23 cellular contexts compared by ENCODE assay signal in the genomic region with DNA sequence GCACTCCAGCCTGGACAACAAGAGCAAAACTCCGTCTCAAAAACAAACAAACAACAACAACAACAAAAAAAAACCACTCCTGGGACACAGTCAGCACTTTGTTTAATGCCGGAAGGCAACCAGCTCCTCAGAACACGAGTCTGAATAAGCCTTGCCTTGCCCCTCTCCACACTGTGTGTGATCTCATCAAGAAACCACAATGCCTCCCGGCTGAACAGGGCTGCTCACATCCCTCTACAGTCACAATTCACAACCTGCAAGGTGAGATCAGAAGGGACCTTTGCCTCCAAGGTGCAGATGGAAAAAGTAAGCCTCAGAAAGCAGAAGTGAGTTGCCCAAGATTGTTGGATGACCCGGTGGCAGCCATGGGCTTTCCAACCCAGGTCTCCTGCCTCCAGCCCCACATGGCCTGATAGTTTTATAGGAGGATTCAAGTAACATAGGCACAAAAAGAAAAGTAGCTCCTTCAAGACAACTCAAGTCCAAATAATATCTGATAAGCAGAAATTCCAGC.
DNase-seq lines count a peak whose midpoint lies in the region; ATAC-seq and TF ChIP-seq lines count a peak whose summit lies in the region.
"Had no signal": no experiment of that assay in that cellular context is flagged by ENCODE, and none has a peak within 500 bp of the region (broad histone marks: within the 10 kb centered on the region; RNA-seq: fewer than 3 reads in every experiment).

No MANE protein-coding gene starts in this region.

- H3K79me2 ChIP-seq in mesendoderm (ENCODE audit: control insufficient read depth, insufficient read depth, low read length), result no peaks in the 10 kb centered on the region

- intact Hi-C loops in activated CD8-positive, alpha-beta T cell treated with anti-CD3 and anti-CD28 coated beads for 36 hours (cut with micrococcal nuclease), result no loop called here
- intact Hi-C loops in activated T-helper 2 cell treated with anti-CD3 and anti-CD28 coated beads, Interferon-gamma antibody, Interleukin-2, Interleukin-4, amounts not matched to agents 10 μg/mL and 5 μg/mL and 100 μg/mL, durations not matched to agents 14 hours and 24 hours and 36 hours (cut with micrococcal nuclease), result no loop called here

- no peak overlapping the region for H3K27ac Mint-ChIP-seq in activated CD8-positive, alpha-beta T cell treated with anti-CD3 and anti-CD28 coated beads, Interleukin-2, amount 10 ng/mL, durations not matched to agents 7 days and 5 days
- H3K27ac Mint-ChIP-seq in activated CD8-positive, alpha-beta T cell treated with anti-CD3 and anti-CD28 coated beads for 36 hours, result no peak overlapping the region
- H3K27ac Mint-ChIP-seq in activated T-helper 2 cell treated with anti-CD3 and anti-CD28 coated beads, Interferon-gamma antibody, Interleukin-2, Interleukin-4, amounts not matched to agents 10 μg/mL and 5 μg/mL and 100 μg/mL, durations not matched to agents 14 hours and 24 hours and 36 hours, result peak overlapping the region; percentile 40
- H3K27ac Mint-ChIP-seq: nephron progenitor cell, T-helper 17 cell had no signal

- H3K23ac ChIP-seq in mesendoderm (ENCODE audit: low read length), result no peak overlapping the region

- H2BK15ac ChIP-seq in mesendoderm (replicated peaks; ENCODE audit: low read depth), result no peak overlapping the region

- CTCF ChIA-PET in activated CD8-positive, alpha-beta T cell treated with anti-CD3 and anti-CD28 coated beads, Interleukin-2, amount 10 ng/mL, durations not matched to agents 7 days and 5 days (lab: Charles Lee), result interaction anchor here (1.0 to 1.7 kb wide), 3 partner anchors 14 to 131 kb away, joined by 3 to 6 read pairs (median 3); no protein-coding TSS in a partner anchor
- CTCF ChIA-PET in activated CD8-positive, alpha-beta T cell treated with anti-CD3 and anti-CD28 coated beads for 36 hours (lab: Charles Lee), result no interaction called here

- H3K36me3 Mint-ChIP-seq in activated CD8-positive, alpha-beta T cell treated with anti-CD3 and anti-CD28 coated beads, Interleukin-2, amount 10 ng/mL, durations not matched to agents 7 days and 5 days (ENCODE audit: low read depth), result no peaks in the 10 kb centered on the region
- no peaks in the 10 kb centered on the region for H3K36me3 Mint-ChIP-seq in activated CD8-positive, alpha-beta T cell treated with anti-CD3 and anti-CD28 coated beads for 36 hours (ENCODE audit: low read depth)
- H3K36me3 Mint-ChIP-seq in activated T-helper 2 cell treated with anti-CD3 and anti-CD28 coated beads, Interferon-gamma antibody, Interleukin-2, Interleukin-4, amounts not matched to agents 10 μg/mL and 5 μg/mL and 100 μg/mL, durations not matched to agents 14 hours and 24 hours and 36 hours (ENCODE audit: low read depth), result peaks cover 9% of the 10 kb centered on the region
- H3K36me3 Mint-ChIP-seq: CD4-positive, CD25-positive, alpha-beta regulatory T cell had no signal

- H3K9me3 Mint-ChIP-seq in activated CD8-positive, alpha-beta T cell treated with anti-CD3 and anti-CD28 coated beads, Interleukin-2, amount 10 ng/mL, durations not matched to agents 7 days and 5 days (ENCODE audit: insufficient read depth), result no peaks in the 10 kb centered on the region
- H3K9me3 Mint-ChIP-seq in activated CD8-positive, alpha-beta T cell treated with anti-CD3 and anti-CD28 coated beads for 36 hours, result no peaks in the 10 kb centered on the region
- H3K9me3 Mint-ChIP-seq in activated T-helper 2 cell treated with anti-CD3 and anti-CD28 coated beads, Interferon-gamma antibody, Interleukin-2, Interleukin-4, amounts not matched to agents 10 μg/mL and 5 μg/mL and 100 μg/mL, durations not matched to agents 14 hours and 24 hours and 36 hours, result no peaks in the 10 kb centered on the region
- H3K9me3 Mint-ChIP-seq: CD4-positive, CD25-positive, alpha-beta regulatory T cell; nephron progenitor cell had no signal

- H3K36me3 ChIP-seq in mesendoderm (ENCODE audit: control insufficient read depth, insufficient read depth, low read length), result no peaks in the 10 kb centered on the region
- H3K36me3 ChIP-seq: transverse colon had no signal

- ATAC-seq in activated CD8-positive, alpha-beta T cell treated with anti-CD3 and anti-CD28 coated beads, Interleukin-2, amount 10 ng/mL, durations not matched to agents 7 days and 5 days, result peak; percentile 53
- ATAC-seq in activated CD8-positive, alpha-beta T cell treated with anti-CD3 and anti-CD28 coated beads for 36 hours, result no peak
- no peak for ATAC-seq in GM18502 (IDR thresholded peaks at IDR 0.05; ENCODE audit: poor library complexity, unreplicated experiment)
- ATAC-seq in GM18861 (IDR thresholded peaks at IDR 0.05; ENCODE audit: unreplicated experiment), result no peak
- no peak for ATAC-seq in GM19455 (IDR thresholded peaks at IDR 0.05; ENCODE audit: unreplicated experiment)
- ATAC-seq: HCT116, T-helper 17 cell had no signal

- DNase-seq in activated CD8-positive, alpha-beta T cell treated with anti-CD3 and anti-CD28 coated beads, Interleukin-2, amount 10 ng/mL, durations not matched to agents 7 days and 5 days, result peak; percentile 28
- no peak for DNase-seq in activated CD8-positive, alpha-beta T cell treated with anti-CD3 and anti-CD28 coated beads for 36 hours
- peak; percentile 19 for DNase-seq in Jurkat, Clone E6-1 (ENCODE audit: low read depth, low spot score)
- DNase-seq in activated T-helper 2 cell treated with anti-CD3 and anti-CD28 coated beads, Interferon-gamma antibody, Interleukin-2, Interleukin-4, amounts not matched to agents 10 μg/mL and 5 μg/mL and 100 μg/mL, durations not matched to agents 14 hours and 24 hours and 36 hours (ENCODE audit: low spot score), result no peak
- peak; percentile 60 for DNase-seq in mesendoderm
- DNase-seq: activated CD4-positive, alpha-beta T cell treated with anti-CD3 and anti-CD28 coated beads for 4 hours; CD4-positive, CD25-positive, alpha-beta regulatory T cell; dorsolateral prefrontal cortex; Kasumi-1; kidney; NCI-H146; NCI-H2107; NCI-H446; NCI-H774; nephron progenitor cell; T-helper 17 cell; transverse colon had no signal

- H3K4me1 ChIP-seq in mesendoderm (ENCODE audit: control insufficient read depth, low read depth, low read length), result peaks cover 12% of the 10 kb centered on the region
- H3K4me1 ChIP-seq: transverse colon had no signal

- no peak overlapping the region for H4K5ac ChIP-seq in mesendoderm (ENCODE audit: low read length)

- no peak overlapping the region for H3K4me3 ChIP-seq in Jurkat, Clone E6-1 (ENCODE audit: low read length)
- H3K4me3 ChIP-seq in mesendoderm (ENCODE audit: low read length), result no peak overlapping the region
- H3K4me3 ChIP-seq: dorsolateral prefrontal cortex, SK-N-MC, skin epidermis, transverse colon had no signal

- peak overlapping the region; percentile 35 for H3K18ac ChIP-seq in mesendoderm (ENCODE audit: low read length)

- H3K27ac ChIP-seq in mesendoderm (ENCODE audit: low read depth, low read length), result no peak overlapping the region
- H3K27ac ChIP-seq: SK-N-MC, skin epidermis, transverse colon had no signal

- peak overlapping the region; percentile 5 for H2BK5ac ChIP-seq in mesendoderm (ENCODE audit: low read length)

- H2AK5ac ChIP-seq in mesendoderm (ENCODE audit: low read length), result peak overlapping the region; percentile 2

- H3K4me3 Mint-ChIP-seq in activated CD8-positive, alpha-beta T cell treated with anti-CD3 and anti-CD28 coated beads, Interleukin-2, amount 10 ng/mL, durations not matched to agents 7 days and 5 days, result no peak overlapping the region
- no peak overlapping the region for H3K4me3 Mint-ChIP-seq in activated CD8-positive, alpha-beta T cell treated with anti-CD3 and anti-CD28 coated beads for 36 hours
- no peak overlapping the region for H3K4me3 Mint-ChIP-seq in activated T-helper 2 cell treated with anti-CD3 and anti-CD28 coated beads, Interferon-gamma antibody, Interleukin-2, Interleukin-4, amounts not matched to agents 10 μg/mL and 5 μg/mL and 100 μg/mL, durations not matched to agents 14 hours and 24 hours and 36 hours (ENCODE audit: low read depth)
- H3K4me3 Mint-ChIP-seq: nephron progenitor cell, T-helper 17 cell had no signal

- H3K27me3 ChIP-seq in mesendoderm (ENCODE audit: insufficient read depth, low read length, poor library complexity), result no peaks in the 10 kb centered on the region
- H3K27me3 ChIP-seq: dorsolateral prefrontal cortex, transverse colon had no signal

- H3K4me2 ChIP-seq in mesendoderm (ENCODE audit: low read length), result no peak overlapping the region

- peak overlapping the region; percentile 94 for H3K4ac ChIP-seq in mesendoderm (ENCODE audit: low read depth, low read length)

- WGBS in mesendoderm (ENCODE audit: extremely low coverage, insufficient coverage, low lambda C conversion rate), result no CpG with 5 or more reads among the region's 5 CpGs

- POLR2A ChIA-PET in activated CD8-positive, alpha-beta T cell treated with anti-CD3 and anti-CD28 coated beads, Interleukin-2, amount 10 ng/mL, durations not matched to agents 7 days and 5 days (lab: Charles Lee), result interaction anchor here (0.6 kb wide), 1 partner anchor 15 kb away, joined by 6 read pairs; no protein-coding TSS in a partner anchor
- POLR2A ChIA-PET in activated CD8-positive, alpha-beta T cell treated with anti-CD3 and anti-CD28 coated beads for 36 hours (lab: Charles Lee), result no interaction called here

- peaks cover 8% of the 10 kb centered on the region for H3K27me3 Mint-ChIP-seq in activated CD8-positive, alpha-beta T cell treated with anti-CD3 and anti-CD28 coated beads, Interleukin-2, amount 10 ng/mL, durations not matched to agents 7 days and 5 days (ENCODE audit: low read depth)
- H3K27me3 Mint-ChIP-seq in activated CD8-positive, alpha-beta T cell treated with anti-CD3 and anti-CD28 coated beads for 36 hours, result peaks cover 4% of the 10 kb centered on the region
- no peaks in the 10 kb centered on the region for H3K27me3 Mint-ChIP-seq in activated T-helper 2 cell treated with anti-CD3 and anti-CD28 coated beads, Interferon-gamma antibody, Interleukin-2, Interleukin-4, amounts not matched to agents 10 μg/mL and 5 μg/mL and 100 μg/mL, durations not matched to agents 14 hours and 24 hours and 36 hours (ENCODE audit: low read depth)
- H3K27me3 Mint-ChIP-seq: CD4-positive, CD25-positive, alpha-beta regulatory T cell; T-helper 17 cell had no signal

- H3K79me1 ChIP-seq in mesendoderm (ENCODE audit: low read length), result no peaks in the 10 kb centered on the region

- TF ChIP-seq CTCF in activated CD8-positive, alpha-beta T cell treated with anti-CD3 and anti-CD28 coated beads for 36 hours (IDR thresholded peaks at IDR 0.05), result no peak

- H3K9ac ChIP-seq in mesendoderm (ENCODE audit: low read length), result no peak overlapping the region

- H4K8ac ChIP-seq in mesendoderm (ENCODE audit: low read depth, low read length), result no peak overlapping the region

- no peak overlapping the region for H2BK120ac ChIP-seq in mesendoderm (ENCODE audit: low read depth, low read length)

- peaks cover 13% of the 10 kb centered on the region for H3K4me1 Mint-ChIP-seq in activated CD8-positive, alpha-beta T cell treated with anti-CD3 and anti-CD28 coated beads, Interleukin-2, amount 10 ng/mL, durations not matched to agents 7 days and 5 days (ENCODE audit: low read depth)
- H3K4me1 Mint-ChIP-seq in activated CD8-positive, alpha-beta T cell treated with anti-CD3 and anti-CD28 coated beads for 36 hours (ENCODE audit: low read depth), result no peaks in the 10 kb centered on the region
- peaks cover 14% of the 10 kb centered on the region for H3K4me1 Mint-ChIP-seq in activated T-helper 2 cell treated with anti-CD3 and anti-CD28 coated beads, Interferon-gamma antibody, Interleukin-2, Interleukin-4, amounts not matched to agents 10 μg/mL and 5 μg/mL and 100 μg/mL, durations not matched to agents 14 hours and 24 hours and 36 hours (ENCODE audit: low read depth)

- peak overlapping the region; percentile 83 for H3K56ac ChIP-seq in mesendoderm (ENCODE audit: low read length)

Comparison
In these comparisons a context has a peak if more than half of its experiments do, and no peak if none do; other contexts are left out.
1. DNase-seq: peak in activated CD8-positive, alpha-beta T cell treated with anti-CD3 and anti-CD28 coated beads, Interleukin-2, amount 10 ng/mL, durations not matched to agents 7 days and 5 days (single experiment), Jurkat, Clone E6-1 (single experiment) and mesendoderm (single experiment); none in activated CD8-positive, alpha-beta T cell treated with anti-CD3 and anti-CD28 coated beads for 36 hours (single experiment) and activated T-helper 2 cell treated with anti-CD3 and anti-CD28 coated beads, Interferon-gamma antibody, Interleukin-2, Interleukin-4, amounts not matched to agents 10 μg/mL and 5 μg/mL and 100 μg/mL, durations not matched to agents 14 hours and 24 hours and 36 hours (single experiment).